Comparison of ENCODE assay signal across 21 cellular contexts in the genomic region with DNA sequence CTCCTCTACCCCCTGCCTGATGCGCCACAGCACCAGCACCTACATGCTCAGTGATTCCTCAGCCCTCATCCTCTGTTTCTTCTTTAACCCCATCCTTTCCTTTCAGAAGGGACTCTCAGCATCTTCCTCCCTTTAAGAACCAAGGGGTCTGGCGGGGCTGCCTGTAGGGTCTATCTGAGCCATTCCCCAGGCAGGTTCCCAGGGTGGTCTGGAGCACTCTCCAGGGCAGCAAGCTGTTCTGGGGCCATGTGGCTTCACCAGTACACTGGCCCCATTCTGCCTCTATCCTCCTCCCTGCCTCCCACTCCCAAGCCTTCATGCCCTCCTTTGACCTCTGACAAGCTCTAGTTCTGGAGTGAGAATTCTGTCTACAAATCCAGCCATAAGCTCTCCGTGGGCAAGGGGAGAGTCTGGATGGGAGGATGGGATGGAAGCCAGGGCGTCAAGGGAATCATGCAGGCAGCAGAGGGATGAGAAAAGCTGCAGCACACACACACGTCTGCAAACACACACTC.
"Had no signal": no experiment of that assay in that cellular context is flagged by ENCODE, and none has a peak within 500 bp of the region (broad histone marks: within the 10 kb centered on the region; RNA-seq: fewer than 3 reads in every experiment).

No MANE protein-coding gene starts in this region.

- H3K27ac ChIP-seq: breast epithelium, KMS-11, PC-9 had no signal

- H3K27me3 ChIP-seq: adrenal gland, breast epithelium had no signal

- H3K36me3 ChIP-seq: adrenal gland, breast epithelium had no signal

- H3K9me3 Mint-ChIP-seq: activated B cell treated with CpG ODN at 0.5 μM for 24 hours; activated CD4-positive, alpha-beta T cell treated with anti-CD3 and anti-CD28 coated beads, Interleukin-2, amount 10 ng/mL, durations not matched to agents 24 days and 14 days; activated naive CD8-positive, alpha-beta T cell treated with anti-CD3 and anti-CD28 coated beads, Interleukin-2, amount 10 ng/mL, durations not matched to agents 7 days and 5 days had no signal

- DNase-seq: activated B cell treated with CpG ODN at 0.5 μM for 24 hours; activated CD4-positive, alpha-beta T cell treated with anti-CD3 and anti-CD28 coated beads for 1 hour; activated CD4-positive, alpha-beta T cell treated with anti-CD3 and anti-CD28 coated beads, Interleukin-2, amount 10 ng/mL, durations not matched to agents 24 days and 14 days; activated CD4-positive, alpha-beta T cell treated with anti-CD3 and anti-CD28 coated beads, Interleukin-2, amount 50 U/mL, for 48 hours; activated naive CD4-positive, alpha-beta T cell treated with anti-CD3 and anti-CD28 coated beads, Interleukin-2, amount 50 U/mL, for 16 hours; activated naive CD8-positive, alpha-beta T cell treated with anti-CD3 and anti-CD28 coated beads, Interleukin-2, amount 10 ng/mL, durations not matched to agents 7 days and 5 days; activated T-cell treated with anti-CD3 and anti-CD28 coated beads, Interleukin-2, amount 50 U/mL, for 1 hour; adrenal gland; aorta; caudate nucleus; NCI-H1092 treated with DMSO at 0.1 percent for 48 hours; NCI-H1417 treated with DMSO at 0.1 percent for 48 hours; NCI-H1694; NCI-H2029; NCI-H524; PC-9; SIG-M5; T-helper 17 cell; T-helper 9 cell had no signal

- H3K4me3 ChIP-seq: adrenal gland, breast epithelium, PC-9 had no signal

- H3K27ac Mint-ChIP-seq: activated B cell treated with CpG ODN at 0.5 μM for 24 hours; activated CD4-positive, alpha-beta T cell treated with anti-CD3 and anti-CD28 coated beads, Interleukin-2, amount 10 ng/mL, durations not matched to agents 24 days and 14 days; activated naive CD8-positive, alpha-beta T cell treated with anti-CD3 and anti-CD28 coated beads, Interleukin-2, amount 10 ng/mL, durations not matched to agents 7 days and 5 days; T-helper 17 cell had no signal

- ATAC-seq: T-helper 17 cell had no signal

- H3K4me1 ChIP-seq: adrenal gland, breast epithelium had no signal

- H3K4me2 ChIP-seq: KMS-11, PC-9 had no signal

- H3K9me3 ChIP-seq: adrenal gland, breast epithelium had no signal

- H3K9ac ChIP-seq: KMS-11 had no signal

- H3K4me3 Mint-ChIP-seq: activated B cell treated with CpG ODN at 0.5 μM for 24 hours; activated CD4-positive, alpha-beta T cell treated with anti-CD3 and anti-CD28 coated beads, Interleukin-2, amount 10 ng/mL, durations not matched to agents 24 days and 14 days; activated naive CD8-positive, alpha-beta T cell treated with anti-CD3 and anti-CD28 coated beads, Interleukin-2, amount 10 ng/mL, durations not matched to agents 7 days and 5 days; T-helper 17 cell had no signal

- H3K27me3 Mint-ChIP-seq: activated B cell treated with CpG ODN at 0.5 μM for 24 hours; activated CD4-positive, alpha-beta T cell treated with anti-CD3 and anti-CD28 coated beads, Interleukin-2, amount 10 ng/mL, durations not matched to agents 24 days and 14 days; activated naive CD8-positive, alpha-beta T cell treated with anti-CD3 and anti-CD28 coated beads, Interleukin-2, amount 10 ng/mL, durations not matched to agents 7 days and 5 days had no signal

- H2AFZ ChIP-seq: PC-9 had no signal

- H3K4me1 Mint-ChIP-seq: activated B cell treated with CpG ODN at 0.5 μM for 24 hours had no signal
